ENCODE assay signal across 13 cellular contexts in genomic region chr1:155178441-155179106, GRCh38. TPM values are rescaled to one million over a fixed set of nuclear protein-coding genes. Genes with fewer than 3 reads are reported as not detected.
DNase-seq lines count a peak whose midpoint lies in the region; ATAC-seq lines count a peak whose summit lies in the region.
"Had no signal": no experiment of that assay in that cellular context is flagged by ENCODE, and none has a peak within 500 bp of the region (broad histone marks: within the 10 kb centered on the region; RNA-seq: fewer than 3 reads in every experiment).

No MANE protein-coding gene starts in this region.

- peaks cover 18% of the 10 kb centered on the region for H3K36me3 Mint-ChIP-seq in activated CD8-positive, alpha-beta memory T cell treated with anti-CD3 and anti-CD28 coated beads, Interleukin-2, amount 10 ng/mL, durations not matched to agents 7 days and 5 days

- no peaks in the 10 kb centered on the region for H3K27me3 Mint-ChIP-seq in activated CD8-positive, alpha-beta memory T cell treated with anti-CD3 and anti-CD28 coated beads, Interleukin-2, amount 10 ng/mL, durations not matched to agents 7 days and 5 days
- H3K27me3 Mint-ChIP-seq: naive thymus-derived CD4-positive, alpha-beta T cell had no signal

- DNase-seq in activated CD8-positive, alpha-beta memory T cell treated with anti-CD3 and anti-CD28 coated beads for 24 hours = peak; percentile 47
- DNase-seq in activated CD8-positive, alpha-beta memory T cell treated with anti-CD3 and anti-CD28 coated beads, Interleukin-2, amount 10 ng/mL, durations not matched to agents 7 days and 5 days = no peak
- DNase-seq in MV-4-11 (lab: John Stamatoyannopoulos, UW) (peak; percentile 89), ecto neural progenitor cell (ENCODE audit: low spot score) (peak; percentile 33), DMS53 (lab: John Stamatoyannopoulos, UW) (no peak)
- DNase-seq in stimulated activated CD8-positive, alpha-beta memory T cell treated with anti-CD3 and anti-CD28 coated beads, Interleukin-4, amount 100 ng/mL, for 48 hours = peak; percentile 16
- DNase-seq in stimulated activated naive CD8-positive, alpha-beta T cell treated with anti-CD3 and anti-CD28 coated beads, Interleukin-15, Interleukin-2, amounts not matched to agents 100 U/mL and 50 U/mL, for 24 hours = no peak
- DNase-seq: ACHN; NK-92 treated with Interleukin-12 subunit alpha and Interleukin-12 subunit beta, amount 100 ng/mL, for 24 hours; small intestine; SW 1271 had no signal

- H3K4me1 Mint-ChIP-seq in activated CD8-positive, alpha-beta memory T cell treated with anti-CD3 and anti-CD28 coated beads, Interleukin-2, amount 10 ng/mL, durations not matched to agents 7 days and 5 days = peaks cover 33% of the 10 kb centered on the region

- no peak overlapping the region for H3K27ac Mint-ChIP-seq in activated CD8-positive, alpha-beta memory T cell treated with anti-CD3 and anti-CD28 coated beads, Interleukin-2, amount 10 ng/mL, durations not matched to agents 7 days and 5 days

- ATAC-seq in activated CD8-positive, alpha-beta memory T cell treated with anti-CD3 and anti-CD28 coated beads, Interleukin-2, amount 10 ng/mL, durations not matched to agents 7 days and 5 days = no peak
- ATAC-seq in stimulated activated naive CD8-positive, alpha-beta T cell treated with anti-CD3 and anti-CD28 coated beads, Interleukin-15, Interleukin-2, amounts not matched to agents 100 U/mL and 50 U/mL, for 24 hours = no peak
- ATAC-seq in HG03469 (IDR thresholded peaks at IDR 0.05; ENCODE audit: unreplicated experiment) = no peak
- ATAC-seq: naive thymus-derived CD4-positive, alpha-beta T cell had no signal

- no peak overlapping the region for H3K4me3 Mint-ChIP-seq in activated CD8-positive, alpha-beta memory T cell treated with anti-CD3 and anti-CD28 coated beads, Interleukin-2, amount 10 ng/mL, durations not matched to agents 7 days and 5 days
- H3K4me3 Mint-ChIP-seq: naive thymus-derived CD4-positive, alpha-beta T cell had no signal

- CTCF ChIA-PET in activated CD8-positive, alpha-beta memory T cell treated with anti-CD3 and anti-CD28 coated beads, Interleukin-2, amount 10 ng/mL, durations not matched to agents 7 days and 5 days (lab: Charles Lee) = interaction anchor here (0.8 to 2.3 kb wide), 5 partner anchors 11 to 71 kb away, joined by 3 to 27 read pairs (median 3); no protein-coding TSS in a partner anchor

- no peaks in the 10 kb centered on the region for H3K9me3 Mint-ChIP-seq in activated CD8-positive, alpha-beta memory T cell treated with anti-CD3 and anti-CD28 coated beads, Interleukin-2, amount 10 ng/mL, durations not matched to agents 7 days and 5 days (ENCODE audit: low read depth)

RNA-seq across cellular contexts. Expression of gene TRIM46, which starts 4.9 kb away (rescaled TPM):
- total RNA-seq in activated CD8-positive, alpha-beta memory T cell treated with anti-CD3 and anti-CD28 coated beads, Interleukin-2, amount 10 ng/mL, durations not matched to agents 7 days and 5 days = 10 to 100 TPM; 11.2 to 16.1 TPM

RNA-seq across cellular contexts. Expression of gene KRTCAP2, which starts 5.5 kb away (rescaled TPM):
- 100 to 1,000 TPM; 166 to 177 TPM for total RNA-seq in activated CD8-positive, alpha-beta memory T cell treated with anti-CD3 and anti-CD28 coated beads, Interleukin-2, amount 10 ng/mL, durations not matched to agents 7 days and 5 days

RNA-seq across cellular contexts. Expression of gene THBS3, which starts 29.1 kb away (rescaled TPM):
- 10 to 100 TPM; 14.3 to 23.5 TPM for total RNA-seq in activated CD8-positive, alpha-beta memory T cell treated with anti-CD3 and anti-CD28 coated beads, Interleukin-2, amount 10 ng/mL, durations not matched to agents 7 days and 5 days

RNA-seq across cellular contexts. Expression of gene MTX1, which starts 29.9 kb away (rescaled TPM):
- total RNA-seq in activated CD8-positive, alpha-beta memory T cell treated with anti-CD3 and anti-CD28 coated beads, Interleukin-2, amount 10 ng/mL, durations not matched to agents 7 days and 5 days = 10 to 100 TPM; 39.0 to 48.6 TPM

RNA-seq across cellular contexts. Expression of gene DPM3, which starts 38.2 kb away (rescaled TPM):
- total RNA-seq in activated CD8-positive, alpha-beta memory T cell treated with anti-CD3 and anti-CD28 coated beads, Interleukin-2, amount 10 ng/mL, durations not matched to agents 7 days and 5 days = 10 to 100 TPM; 54.2 to 57.0 TPM

Comparison
In these comparisons a context has a peak if more than half of its experiments do, and no peak if none do; other contexts are left out.
1. DNase-seq: peak in activated CD8-positive, alpha-beta memory T cell treated with anti-CD3 and anti-CD28 coated beads for 24 hours (single experiment), MV-4-11 (single experiment), ecto neural progenitor cell (single experiment) and stimulated activated CD8-positive, alpha-beta memory T cell treated with anti-CD3 and anti-CD28 coated beads, Interleukin-4, amount 100 ng/mL, for 48 hours (single experiment); none in activated CD8-positive, alpha-beta memory T cell treated with anti-CD3 and anti-CD28 coated beads, Interleukin-2, amount 10 ng/mL, durations not matched to agents 7 days and 5 days (single experiment), stimulated activated naive CD8-positive, alpha-beta T cell treated with anti-CD3 and anti-CD28 coated beads, Interleukin-15, Interleukin-2, amounts not matched to agents 100 U/mL and 50 U/mL, for 24 hours (single experiment) and DMS53 (single experiment).